In the genomic region with DNA sequence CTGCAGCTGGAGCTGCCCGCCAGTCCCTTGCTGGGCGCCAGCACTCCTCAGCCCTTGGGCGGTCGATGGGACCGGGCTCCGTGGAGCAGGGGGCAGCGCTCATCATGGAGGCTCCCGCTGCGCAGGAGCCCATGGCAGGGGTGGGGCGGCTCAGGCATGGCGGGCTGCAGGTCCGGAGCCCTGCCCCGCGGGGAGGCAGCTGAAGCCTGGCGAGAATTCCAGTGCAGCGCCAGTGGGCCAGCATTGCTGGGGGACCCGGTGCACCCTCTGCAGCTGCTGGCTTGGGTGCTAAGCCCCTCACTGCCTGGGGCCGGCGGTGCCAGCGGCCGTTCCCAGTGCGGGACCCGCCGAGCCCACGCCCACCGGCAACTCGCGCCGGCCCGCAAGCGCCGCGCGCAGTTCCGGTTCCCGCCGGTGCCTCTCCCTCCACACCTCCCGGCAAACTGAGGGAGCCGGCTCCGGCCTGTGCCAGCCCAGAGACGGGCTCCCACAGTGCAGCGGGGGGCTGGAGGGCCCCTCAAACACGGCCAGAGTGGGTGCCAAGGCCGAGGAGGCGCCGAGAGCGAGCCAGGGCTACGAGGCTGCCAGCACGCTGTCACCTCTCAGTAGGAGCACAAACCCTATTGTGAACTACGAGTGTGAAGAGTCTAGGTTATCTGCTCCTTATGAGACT, we compare ENCODE assay signal across 21 cellular contexts.
"Had no signal": no experiment of that assay in that cellular context is flagged by ENCODE, and none has a peak within 500 bp of the region (broad histone marks: within the 10 kb centered on the region; RNA-seq: fewer than 3 reads in every experiment).

No MANE protein-coding gene starts in this region.

- DNase-seq: effector memory CD8-positive, alpha-beta T cell; gastrocnemius medialis; islet precursor cell; left ventricle myocardium inferior; mesenchymal stem cell; midbrain; occipital lobe; retina; sigmoid colon; stimulated activated CD4-positive, alpha-beta T cell treated with anti-CD3 and anti-CD28 coated beads, Interleukin-12 subunit alpha, Interleukin-12 subunit beta, amount 100 ng/mL, for 4 hours; stimulated activated naive CD4-positive, alpha-beta T cell treated with Interleukin-2 at 50 U/mL for 16 hours; thyroid gland had no signal

- H3K4me3 ChIP-seq: esophagus muscularis mucosa, gastrocnemius medialis, left ventricle myocardium inferior, lung, neural progenitor cell, pancreas, prostate gland, sigmoid colon, skin epidermis, thyroid gland, vagina had no signal

- H3K36me3 ChIP-seq: esophagus muscularis mucosa, gastrocnemius medialis, left ventricle myocardium inferior, neural progenitor cell, pancreas, prostate gland, sigmoid colon, thyroid gland, vagina had no signal

- H3K27me3 ChIP-seq: gastrocnemius medialis, neural progenitor cell, pancreas, sigmoid colon, thyroid gland, vagina had no signal

- ATAC-seq: effector memory CD8-positive, alpha-beta T cell; gastrocnemius medialis; natural killer cell treated with Interleukin-12 subunit alpha and Interleukin-12 subunit beta and Interleukin-15 and Interleukin-18, amount 100 ng/mL, for 72 hours; pancreas had no signal

- H3K4me2 ChIP-seq: neural progenitor cell had no signal

- FAIRE-seq: pancreas had no signal

- H3K9me3 ChIP-seq: gastrocnemius medialis, left ventricle myocardium inferior, pancreas, prostate gland, sigmoid colon, thyroid gland, vagina had no signal

- H3K9ac ChIP-seq: neural progenitor cell had no signal

- H3K4me1 ChIP-seq: esophagus muscularis mucosa, gastrocnemius medialis, left ventricle myocardium inferior, neural progenitor cell, pancreas, prostate gland, sigmoid colon, thyroid gland, vagina had no signal

- H3K27ac ChIP-seq: epithelial cell of prostate, esophagus muscularis mucosa, gastrocnemius medialis, left ventricle myocardium inferior, neural progenitor cell, pancreas, prostate gland, sigmoid colon, skin epidermis, thyroid gland, vagina had no signal
